In the genomic region with DNA sequence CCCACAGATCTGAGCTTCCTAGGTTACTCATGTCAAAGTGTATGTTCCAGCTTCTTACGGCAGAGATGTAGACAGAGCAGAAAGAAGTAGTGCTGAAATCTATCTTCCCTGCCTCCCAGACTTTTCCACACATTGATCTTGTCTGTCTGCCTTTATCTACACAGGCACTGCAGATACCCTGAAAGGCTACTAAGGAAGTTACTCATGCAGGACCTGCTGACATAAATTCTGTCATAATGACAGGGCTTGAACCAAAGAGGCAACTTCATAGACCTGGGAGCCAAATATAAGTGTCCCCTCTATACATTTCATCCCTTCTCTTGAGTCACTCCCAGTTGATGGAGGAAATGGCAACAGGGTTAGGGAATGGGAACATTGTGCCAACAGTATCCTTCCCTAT, we compare ENCODE assay signal across 20 cellular contexts.
"Had no signal": no experiment of that assay in that cellular context is flagged by ENCODE, and none has a peak within 500 bp of the region (broad histone marks: within the 10 kb centered on the region; RNA-seq: fewer than 3 reads in every experiment).

No MANE protein-coding gene starts in this region.

- H3K36me3 ChIP-seq: neutrophil had no signal

- ATAC-seq: activated T-cell treated with anti-CD3 and anti-CD28 coated beads, Interleukin-2, amount 50 U/mL, for 72 hours; foreskin keratinocyte; pancreas; right lobe of liver; stimulated activated memory B cell treated with anti-CD40 and anti-IgM and Interleukin-4, amounts not matched to agents 10 μg/mL and 1 μg/mL and 100 μg/mL, for 72 hours had no signal

- H3K9me3 ChIP-seq: neutrophil, pancreas, right lobe of liver, testis had no signal

- H3K27me3 ChIP-seq: pancreas, right lobe of liver, stomach, testis had no signal

- H3K27ac ChIP-seq: foreskin keratinocyte, neutrophil, pancreas, right lobe of liver, testis had no signal

- H3K4me1 ChIP-seq: pancreas, right lobe of liver had no signal

- DNase-seq: activated CD8-positive, alpha-beta memory T cell treated with anti-CD3 and anti-CD28 coated beads, Interleukin-2, amount 50 U/mL, for 48 hours; activated effector memory CD4-positive, alpha-beta T cell treated with Interleukin-2 at 50 U/mL for 16 hours; activated naive CD4-positive, alpha-beta T cell treated with anti-CD3 and anti-CD28 coated beads for 36 hours; activated naive CD8-positive, alpha-beta T cell treated with anti-CD3 and anti-CD28 coated beads, Interleukin-2, amount 10 ng/mL, durations not matched to agents 7 days and 5 days; activated T-cell treated with anti-CD3 and anti-CD28 coated beads, Interleukin-2, amount 50 U/mL, for 72 hours; amniotic stem cell; cerebellar nuclear complex; cortex of kidney; foreskin keratinocyte; glutamatergic neuron; hypothalamus; pancreas; right lobe of liver; stimulated activated CD4-positive, alpha-beta T cell treated with anti-CD3 and anti-CD28 coated beads, Interleukin-15, amount 100 ng/mL, for 24 hours; stomach; T-helper 9 cell; testis had no signal

- H3K4me3 ChIP-seq: pancreas, right lobe of liver, smooth muscle cell, stomach, testis had no signal
